Comparison of ENCODE assay signal across 9 cellular contexts in the genomic region with DNA sequence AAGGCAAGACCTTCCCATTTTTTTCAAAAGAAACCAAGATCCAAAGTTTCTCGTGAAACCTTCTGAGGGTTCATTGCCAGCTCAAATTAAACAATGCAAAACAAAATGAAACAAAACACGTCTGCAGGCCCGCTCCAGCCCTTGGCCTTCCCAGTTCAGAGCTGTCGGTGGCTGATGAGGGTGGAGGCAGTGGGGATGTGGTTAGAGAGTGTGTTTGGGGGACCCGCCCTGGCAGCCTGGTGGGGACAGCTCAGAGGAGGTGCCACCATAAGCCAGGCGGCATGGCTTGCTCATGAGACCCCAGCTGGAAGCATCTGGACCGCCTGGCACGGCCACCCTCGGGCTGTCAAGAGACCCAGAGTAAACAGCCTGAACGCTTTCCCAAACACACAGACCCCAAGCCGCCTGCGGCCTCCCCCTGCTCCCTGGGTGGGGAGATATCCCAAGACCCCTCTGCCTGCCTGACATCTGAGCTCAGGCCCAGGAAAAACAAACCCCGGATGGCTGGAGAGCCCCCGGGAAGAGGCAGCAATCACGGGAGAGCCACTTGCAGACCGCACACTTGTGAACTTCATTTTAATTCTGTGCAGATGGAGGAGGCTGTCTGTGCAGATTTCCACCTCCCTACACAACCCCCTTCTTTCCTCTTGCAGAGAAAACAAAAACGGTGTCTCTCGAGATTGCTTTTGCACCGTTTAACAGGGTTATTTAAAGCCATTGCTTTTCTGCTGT. TPM values are rescaled to one million over a fixed set of nuclear protein-coding genes. Genes with fewer than 3 reads are reported as not detected.
DNase-seq lines count a peak whose midpoint lies in the region; ATAC-seq and TF ChIP-seq lines count a peak whose summit lies in the region.
"Had no signal": no experiment of that assay in that cellular context is flagged by ENCODE, and none has a peak within 500 bp of the region (broad histone marks: within the 10 kb centered on the region; RNA-seq: fewer than 3 reads in every experiment).

No MANE protein-coding gene starts in this region.

- intact Hi-C loops in left cardiac atrium (cut with DNase I), result no loop called here
- intact Hi-C loops in stomach (cut with DNase I; ENCODE audit: low total_unique reads), result no loop called here

- H3K4me1 ChIP-seq in stomach, result peaks cover 7 to 33% (median 14%) of the 10 kb centered on the region in 4 donors
- H3K4me1 ChIP-seq in HAP-1, result no peaks in the 10 kb centered on the region

- H3K36me3 ChIP-seq in stomach (no peaks in the 10 kb centered on the region), HAP-1 (replicated peaks) (no peaks in the 10 kb centered on the region)

- in situ Hi-C loops in HAP-1 (cut with MboI; ENCODE audit: low sequenced_read_pairs), result no loop called here

- H3K27ac ChIP-seq in stomach, result peak overlapping the region in 4 of 5 donors; percentile 54 to 77 (median 62)

- H3K9me3 ChIP-seq in stomach (no peaks in the 10 kb centered on the region), HAP-1 (no peaks in the 10 kb centered on the region; the same call in 1 of the 2 replicates)

- TF ChIP-seq POLR2A in stomach (IDR thresholded peaks at IDR 0.05), result no peak

- ATAC-seq in left cardiac atrium, result peak; percentile 61 to 80
- no peak for ATAC-seq in HG02884 (IDR thresholded peaks at IDR 0.05; ENCODE audit: unreplicated experiment)

- DNase-seq in NCI-H524 (lab: John Stamatoyannopoulos, UW) (peak; percentile 38 to 63), NCI-H524 treated with DMSO at 0.1 percent for 48 hours (lab: John Stamatoyannopoulos, UW) (no peak), activated T-cell treated with anti-CD3 and anti-CD28 coated beads for 48 hours (ENCODE audit: low read depth) (peak; percentile 25), left cardiac atrium (peak; percentile 36), stomach (no peak), HAP-1 (ENCODE audit: low spot score in 2 of 2) (no peak), NCI-H748 (lab: John Stamatoyannopoulos, UW; ENCODE audit: unreplicated experiment) (no peak)

- TF ChIP-seq EP300 in stomach (IDR thresholded peaks at IDR 0.05), result no peak

- H3K4me3 ChIP-seq in stomach (peak overlapping the region; percentile 9 to 35 (median 24)), HAP-1 (no peak overlapping the region)
- H3K4me3 ChIP-seq: lung had no signal

- no peak for TF ChIP-seq CTCF in stomach (IDR thresholded peaks at IDR 0.05)

- 25 to 34% (median 32%) methylated on average over 11 to 19 of the region's 19 CpGs for WGBS in stomach, 5 donors

- no peaks in the 10 kb centered on the region for H3K27me3 ChIP-seq in stomach
- H3K27me3 ChIP-seq in HAP-1 (ENCODE audit: low read depth), result no peaks in the 10 kb centered on the region

RNA-seq across cellular contexts. Expression of gene LITAF, which starts 35.4 kb away (rescaled TPM):
- total RNA-seq in left cardiac atrium (10 to 100 TPM; 76.3 to 86.0 TPM), stomach (100 to 1,000 TPM in 1 of 5 donors, 10 to 100 TPM in 3, 1 to 10 TPM in 1; 9.8 to 211 (median 46.6) TPM)
- polyA plus RNA-seq in stomach, result 100 to 1,000 TPM in 2 of 3 donors, 10 to 100 TPM in 1; 43.7 to 124 (median 118) TPM

RNA-seq across cellular contexts. Expression of gene SNN, which starts 46.2 kb away (rescaled TPM):
- total RNA-seq in left cardiac atrium (10 to 100 TPM; 27.5 to 33.7 TPM), stomach (10 to 100 TPM in 4 of 5 donors, 1 to 10 TPM in 1; 2.9 to 25.0 (median 16.0) TPM)
- 10 to 100 TPM in 2 of 3 donors, 1 to 10 TPM in 1; 8.5 to 14.0 (median 11.3) TPM for polyA plus RNA-seq in stomach

Comparison
In these comparisons a context has a peak if more than half of its experiments do, and no peak if none do; other contexts are left out.
1. DNase-seq: peak in NCI-H524 (2 of 2), activated T-cell treated with anti-CD3 and anti-CD28 coated beads for 48 hours (single experiment) and left cardiac atrium (single experiment); none in NCI-H524 treated with DMSO at 0.1 percent for 48 hours (single experiment), stomach (single experiment), HAP-1 (0 of 2) and NCI-H748 (single experiment).